Comparison of ENCODE assay signal across 8 cellular contexts in the genomic region with DNA sequence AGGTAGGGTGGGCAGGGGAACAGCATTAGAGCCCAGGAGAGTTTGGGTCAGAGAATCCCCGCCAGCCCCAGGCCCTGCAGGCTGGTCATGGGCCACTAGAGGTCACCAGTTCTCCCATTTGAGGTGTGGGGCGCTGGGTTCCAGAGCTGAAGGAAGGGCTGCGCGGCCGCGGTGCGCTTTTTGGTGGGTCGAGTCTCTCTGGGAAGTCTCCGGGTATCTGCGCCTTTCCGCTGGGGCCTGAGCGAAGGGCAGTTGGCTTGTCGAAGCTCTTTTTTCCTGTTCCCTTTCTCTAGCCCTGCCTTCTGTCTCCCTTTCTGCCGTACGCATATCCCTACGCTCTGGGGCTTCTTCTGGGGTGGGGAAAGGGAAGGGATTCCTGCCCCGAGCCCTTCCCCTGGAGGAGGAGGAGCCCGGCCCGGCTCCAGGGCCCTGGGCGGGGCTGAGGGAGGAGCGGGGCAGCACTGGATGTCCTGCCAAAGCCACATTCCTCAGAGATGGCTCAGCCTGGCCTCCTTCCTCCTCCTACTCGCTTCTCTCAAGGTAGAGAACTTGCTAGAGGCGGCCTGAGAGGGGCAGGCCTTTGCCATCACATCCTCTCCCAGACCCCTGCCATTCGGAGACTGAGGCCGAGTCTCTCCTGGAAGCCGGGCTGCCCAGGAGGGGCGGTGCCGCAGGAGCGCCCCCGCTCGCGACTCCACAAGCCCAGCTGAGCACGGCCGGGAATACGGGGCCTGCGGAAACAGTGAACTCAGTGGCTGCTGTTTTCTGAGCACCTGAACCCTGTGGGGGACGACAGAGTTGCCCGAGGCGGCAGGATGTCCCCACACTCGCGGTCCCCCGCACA. TPM values are rescaled to one million over a fixed set of nuclear protein-coding genes. Genes with fewer than 3 reads are reported as not detected.
DNase-seq lines count a peak whose midpoint lies in the region; ATAC-seq and TF ChIP-seq lines count a peak whose summit lies in the region.

No MANE protein-coding gene starts in this region.

- DNase-seq in G401 (ENCODE audit: low spot score) (peak; percentile 97), NCI-H345 treated with DMSO at 0.1 percent for 48 hours (lab: John Stamatoyannopoulos, UW; ENCODE audit: unreplicated experiment) (peak; percentile 97), choroid plexus epithelial cell (ENCODE audit: low read depth) (peak; percentile 100), kidney tubule cell (ENCODE audit: low spot score) (peak; percentile 99)
- peak; percentile 71 for DNase-seq in activated CD4-positive, alpha-beta T cell treated with anti-CD3 and anti-CD28 coated beads for 1 hour
- DNase-seq in stimulated activated CD4-positive, alpha-beta T cell treated with anti-CD3 and anti-CD28 coated beads, Interleukin-15, amount 100 ng/mL, for 48 hours (ENCODE audit: low read depth in 2 of 2): peak; percentile 80 to 85

- TF ChIP-seq CTCF in choroid plexus epithelial cell (conservative IDR thresholded peaks at IDR 0.05; ENCODE audit: low read depth, low read length): peak; percentile 79

- H3K4me3 ChIP-seq in choroid plexus epithelial cell (ENCODE audit: low read depth, low read length): peak overlapping the region; percentile 58

- peak; percentile 32 for ATAC-seq in HG02870 (IDR thresholded peaks at IDR 0.05; ENCODE audit: unreplicated experiment)
- ATAC-seq in GM18870 (IDR thresholded peaks at IDR 0.05; ENCODE audit: unreplicated experiment): no peak

- in situ Hi-C loops in G401 (cut with HindIII; ENCODE audit: low sequenced_read_pairs): no loop called here

RNA-seq across cellular contexts. Expression of a gene that starts 12.0 kb away (rescaled TPM):
- total RNA-seq in G401 (2014; rRNA removed; shearing (Covaris generic)): 20.0 and 22.9 TPM in 2 replicates

RNA-seq across cellular contexts. Expression of a gene that starts 18.2 kb away (rescaled TPM):
- total RNA-seq in G401 (2014; rRNA removed; shearing (Covaris generic)): 112 and 129 TPM in 2 replicates

RNA-seq across cellular contexts. Expression of a gene that starts 45.7 kb away (rescaled TPM):
- 2.2 TPM in 1 of 2 replicates, not detected in the other for total RNA-seq in G401 (2014; rRNA removed; shearing (Covaris generic))

RNA-seq across cellular contexts. Expression of a gene that starts 53.3 kb away (rescaled TPM):
- 44.5 and 60.0 TPM in 2 replicates for total RNA-seq in G401 (2014; rRNA removed; shearing (Covaris generic))
